Comparison of ENCODE assay signal across 8 cellular contexts in the genomic region with DNA sequence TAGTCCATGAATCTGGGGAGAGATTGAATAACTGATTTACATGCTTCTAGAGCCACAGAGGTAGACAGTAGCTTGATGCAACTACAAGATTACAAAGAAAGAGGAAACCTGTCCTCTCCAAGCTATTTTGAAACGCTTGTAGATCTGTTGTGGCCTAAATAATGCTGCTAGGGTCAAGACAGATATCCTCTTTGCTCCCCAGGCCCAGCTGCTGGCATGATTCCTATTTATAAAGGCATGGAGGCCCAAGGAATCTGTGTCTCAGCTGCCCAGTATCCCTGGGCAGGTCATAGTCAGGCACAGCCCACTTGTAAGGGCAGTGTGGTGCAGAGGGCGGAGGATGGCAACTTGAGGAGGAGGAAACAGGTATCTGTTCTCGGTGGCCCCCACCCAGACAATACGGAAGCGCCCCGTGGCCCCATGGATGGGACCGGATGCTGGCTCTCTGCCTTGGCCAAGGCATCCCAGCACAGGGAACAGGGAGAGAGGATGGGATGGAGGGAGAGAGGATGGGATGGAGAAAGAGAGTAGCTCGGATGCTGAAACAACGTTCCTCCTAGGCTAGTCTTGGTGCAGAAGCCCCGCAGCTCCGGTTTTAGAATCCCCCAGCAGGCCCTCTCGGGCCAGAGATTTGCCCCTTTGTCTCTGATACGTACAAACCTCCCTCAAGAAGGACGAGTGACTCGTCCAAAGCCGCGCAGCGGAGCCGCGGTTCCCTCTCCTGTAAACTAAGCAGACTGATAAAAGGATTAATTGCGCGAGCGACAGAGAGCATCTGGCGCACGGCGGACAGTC. TPM values are rescaled to one million over a fixed set of nuclear protein-coding genes. Genes with fewer than 3 reads are reported as not detected.
DNase-seq lines count a peak whose midpoint lies in the region; ATAC-seq and TF ChIP-seq lines count a peak whose summit lies in the region.

No MANE protein-coding gene starts in this region.

- peaks cover 0 to 9% (median 5%) of the 10 kb centered on the region in 7 donors for H3K9me3 Mint-ChIP-seq in CD14-positive monocyte

- ATAC-seq in GM19328 (IDR thresholded peaks at IDR 0.05; ENCODE audit: unreplicated experiment) (peak; percentile 4), HG03378 (IDR thresholded peaks at IDR 0.05; ENCODE audit: unreplicated experiment) (peak; percentile 32), mucosa of descending colon (peak; percentile 35)

- peak overlapping the region; percentile 66 for H3K27ac ChIP-seq in thymus (ENCODE audit: low read depth)

- H3K36me3 ChIP-seq in mucosa of descending colon (ENCODE audit: low read depth) = no peaks in the 10 kb centered on the region
- H3K36me3 ChIP-seq in thymus (ENCODE audit: control insufficient read depth, insufficient read depth) = no peaks in the 10 kb centered on the region

- peaks cover 20% of the 10 kb centered on the region for H3K4me1 ChIP-seq in mucosa of descending colon (ENCODE audit: low read depth)
- peaks cover 4% of the 10 kb centered on the region for H3K4me1 ChIP-seq in thymus (ENCODE audit: control insufficient read depth, insufficient read depth, low read length)

- peaks cover 0 to 2% of the 10 kb centered on the region in 2 donors for H3K36me3 Mint-ChIP-seq in CD14-positive monocyte

- peak overlapping the region; percentile 97 for H3K4me3 Mint-ChIP-seq in CD14-positive monocyte

- intact Hi-C loops in CD14-positive monocyte (cut with micrococcal nuclease) = loop anchor here (5.0 kb wide), 2 partner anchors 51 to 56 kb away; a partner anchor contains a TSS
- intact Hi-C loops in mucosa of descending colon (cut with DNase I, micrococcal nuclease) = no loop called here

- H3K9me3 ChIP-seq in mucosa of descending colon (no peaks in the 10 kb centered on the region), thymus (ENCODE audit: control insufficient read depth) (peaks cover 1% of the 10 kb centered on the region)

- no peaks in the 10 kb centered on the region for H3K27me3 ChIP-seq in thymus (ENCODE audit: control insufficient read depth, insufficient read depth)

- 9% methylated on average over 26 of the region's 26 CpGs for WGBS in thymus

- DNase-seq in CD14-positive monocyte (ENCODE audit: low spot score) = peak; percentile 52
- peak; percentile 2 to 20 (median 11) for DNase-seq in activated CD4-positive, CD25-positive, alpha-beta regulatory T cell (lab: John Stamatoyannopoulos, UW)
- DNase-seq in effector CD8-positive, alpha-beta T cell (lab: John Stamatoyannopoulos, UW) = peak; percentile 19
- DNase-seq in mucosa of descending colon = peak; percentile 63 to 82 (median 76)
- DNase-seq in DMS 273 treated with DMSO at 0.1 percent for 48 hours (lab: John Stamatoyannopoulos, UW) = no peak

- H3K4me1 Mint-ChIP-seq in CD14-positive monocyte = peaks cover 27% of the 10 kb centered on the region

- H3K4me3 ChIP-seq in mucosa of descending colon (peak overlapping the region; percentile 9), thymus (ENCODE audit: low read length) (peak overlapping the region; percentile 59)

- H3K27me3 Mint-ChIP-seq in CD14-positive monocyte (ENCODE audit: low read depth in 3 of 3) = peaks cover 3 to 8% (median 4%) of the 10 kb centered on the region in 3 donors

- no peak for TF ChIP-seq CTCF in CD14-positive monocyte (IDR thresholded peaks at IDR 0.05)
- TF ChIP-seq CTCF in mucosa of descending colon (IDR thresholded peaks at IDR 0.05) = no peak

- H3K27ac Mint-ChIP-seq in CD14-positive monocyte = peak overlapping the region; percentile 23 to 97 (median 89)

RNA-seq across cellular contexts. Expression of a gene that starts 0.8 kb away (rescaled TPM):
- polyA plus RNA-seq in CD14-positive monocyte (10 to 100 TPM; 33.7 to 38.1 TPM), thymus (65.3 TPM)
- 10 to 100 TPM; 28.1 to 36.0 (median 28.7) TPM for total RNA-seq in mucosa of descending colon

RNA-seq across cellular contexts. Expression of a gene that starts 50.5 kb away (rescaled TPM):
- 1 to 10 TPM in 1 of 2 donors, under 1 TPM in 1; 0.61 to 1.7 TPM for polyA plus RNA-seq in CD14-positive monocyte
- 100 to 1,000 TPM in 1 of 3 donors, 10 to 100 TPM in 2; 51.7 to 104 (median 98.3) TPM for total RNA-seq in mucosa of descending colon
- 27.4 TPM for polyA plus RNA-seq in thymus

Comparison
In these comparisons a context has a peak if more than half of its experiments do, and no peak if none do; other contexts are left out.
1. RNA of a gene that starts 50.5 kb away (polyA plus RNA-seq): 27.4 TPM in thymus (single experiment); 0.61 to 1.7 TPM in CD14-positive monocyte; every median in the first group is over 10 times any median in the second.
2. intact Hi-C loops: an anchor here in CD14-positive monocyte (5.0 kb wide); none called in mucosa of descending colon.
3. Peak in every context shown above with its lines, with median percentiles within 50 percentile points of each other: ATAC-seq.